In genomic region chr20:13784271-13784892, GRCh38 we compare ENCODE assay signal across 8 cellular contexts. TPM values are rescaled to one million over a fixed set of nuclear protein-coding genes. Genes with fewer than 3 reads are reported as not detected.
A peak's percentile ranks its signal among the peaks of the same experiment; 100 is the strongest.
DNase-seq lines count a peak whose midpoint lies in the region; ATAC-seq and TF ChIP-seq lines count a peak whose summit lies in the region.

No MANE protein-coding gene starts in this region.

- no peaks in the 10 kb centered on the region for H3K27me3 Mint-ChIP-seq in stimulated activated naive CD8-positive, alpha-beta T cell treated with anti-CD3 and anti-CD28 coated beads, Interleukin-15, Interleukin-2, amounts not matched to agents 100 ng/mL and 50 ng/mL, for 24 hours

- peaks cover 16% of the 10 kb centered on the region for H3K36me3 ChIP-seq in brain microvascular endothelial cell (replicated peaks)

- H3K4me1 Mint-ChIP-seq in stimulated activated naive CD8-positive, alpha-beta T cell treated with anti-CD3 and anti-CD28 coated beads, Interleukin-15, Interleukin-2, amounts not matched to agents 100 ng/mL and 50 ng/mL, for 24 hours (ENCODE audit: low read depth), result peaks cover 61% of the 10 kb centered on the region

- H3K27me3 ChIP-seq in brain microvascular endothelial cell (replicated peaks), result no peaks in the 10 kb centered on the region
- no peaks in the 10 kb centered on the region for H3K27me3 ChIP-seq in mononuclear cell (ENCODE audit: insufficient read depth, low read length)

- no peak for ATAC-seq in stimulated activated naive CD8-positive, alpha-beta T cell treated with anti-CD3 and anti-CD28 coated beads, Interleukin-15, Interleukin-2, amounts not matched to agents 100 U/mL and 50 U/mL, for 24 hours
- peak; percentile 7 for ATAC-seq in HG03432 (IDR thresholded peaks at IDR 0.05; ENCODE audit: unreplicated experiment)

- in situ Hi-C loops in brain microvascular endothelial cell (cut with HindIII; ENCODE audit: low pct_ligation_motif_present, low sequenced_read_pairs), result no loop called here

- H3K4me3 Mint-ChIP-seq in stimulated activated naive CD8-positive, alpha-beta T cell treated with anti-CD3 and anti-CD28 coated beads, Interleukin-15, Interleukin-2, amounts not matched to agents 100 ng/mL and 50 ng/mL, for 24 hours, result peak overlapping the region; percentile 100

- no peak for TF ChIP-seq CTCF in brain microvascular endothelial cell (IDR thresholded peaks at IDR 0.05; ENCODE audit: low read depth, low read length, missing control alignments)

- H3K9me3 ChIP-seq in mononuclear cell (ENCODE audit: low read depth, low read length), result no peaks in the 10 kb centered on the region

- H3K9me3 Mint-ChIP-seq in stimulated activated naive CD8-positive, alpha-beta T cell treated with anti-CD3 and anti-CD28 coated beads, Interleukin-15, Interleukin-2, amounts not matched to agents 100 ng/mL and 50 ng/mL, for 24 hours, result no peaks in the 10 kb centered on the region

- H3K27ac Mint-ChIP-seq in stimulated activated naive CD8-positive, alpha-beta T cell treated with anti-CD3 and anti-CD28 coated beads, Interleukin-15, Interleukin-2, amounts not matched to agents 100 ng/mL and 50 ng/mL, for 24 hours, result peak overlapping the region; percentile 99

- peaks cover 21% of the 10 kb centered on the region for H3K4me1 ChIP-seq in mononuclear cell (ENCODE audit: insufficient read depth, low read length)

- peak overlapping the region; percentile 70 for H3K27ac ChIP-seq in brain microvascular endothelial cell

- H3K36me3 Mint-ChIP-seq in stimulated activated naive CD8-positive, alpha-beta T cell treated with anti-CD3 and anti-CD28 coated beads, Interleukin-15, Interleukin-2, amounts not matched to agents 100 ng/mL and 50 ng/mL, for 24 hours (ENCODE audit: low read depth), result peaks cover 51% of the 10 kb centered on the region

- H3K4me3 ChIP-seq in brain microvascular endothelial cell (ENCODE audit: low read depth, low read length) (peak overlapping the region; percentile 93), mononuclear cell (ENCODE audit: low read length) (peak overlapping the region; percentile 92)

- no peak for DNase-seq in stimulated activated naive CD8-positive, alpha-beta T cell treated with anti-CD3 and anti-CD28 coated beads, Interleukin-15, Interleukin-2, amounts not matched to agents 100 U/mL and 50 U/mL, for 24 hours
- DNase-seq in brain microvascular endothelial cell (no peak), NCI-H510A (lab: John Stamatoyannopoulos, UW) (no peak), mesenteric fat pad (ENCODE audit: low spot score) (no peak)
- DNase-seq in activated effector memory CD4-positive, alpha-beta T cell treated with anti-CD3 and anti-CD28 coated beads, Interleukin-2, amount 50 U/mL, for 16 hours, result no peak

RNA-seq across cellular contexts. Expression of gene ESF1, which starts 0.3 kb away (rescaled TPM):
- total RNA-seq in mononuclear cell (7.0 TPM), mesenteric fat pad (17.3 TPM)

RNA-seq across cellular contexts. Expression of gene NDUFAF5, which starts 0.4 kb away (rescaled TPM):
- total RNA-seq in mononuclear cell, result 32.8 TPM
- 34.2 TPM for total RNA-seq in mesenteric fat pad
